Comparison of ENCODE assay signal across 24 cellular contexts in genomic region chr10:26052326-26052725, GRCh38.
"Had no signal": no experiment of that assay in that cellular context is flagged by ENCODE, and none has a peak within 500 bp of the region (broad histone marks: within the 10 kb centered on the region; RNA-seq: fewer than 3 reads in every experiment).

No MANE protein-coding gene starts in this region.

- H3K27ac ChIP-seq: colonic mucosa, coronary artery, dorsolateral prefrontal cortex, epithelial cell of prostate, esophagus muscularis mucosa, esophagus squamous epithelium, foreskin keratinocyte, gastrocnemius medialis, gastroesophageal sphincter, heart left ventricle, heart right ventricle had no signal

- H3K27me3 ChIP-seq: colonic mucosa, esophagus muscularis mucosa, esophagus squamous epithelium, foreskin keratinocyte, gastrocnemius medialis, gastroesophageal sphincter, heart left ventricle, heart right ventricle had no signal

- H3K36me3 ChIP-seq: colonic mucosa, esophagus muscularis mucosa, esophagus squamous epithelium, gastrocnemius medialis, gastroesophageal sphincter, heart left ventricle, heart right ventricle had no signal

- H3K4me3 ChIP-seq: colonic mucosa, coronary artery, dorsolateral prefrontal cortex, esophagus muscularis mucosa, esophagus squamous epithelium, gastrocnemius medialis, gastroesophageal sphincter, heart left ventricle, heart right ventricle had no signal

- H3K9me3 ChIP-seq: colonic mucosa, esophagus squamous epithelium, gastrocnemius medialis had no signal

- H3K9me3 Mint-ChIP-seq: effector memory CD8-positive, alpha-beta T cell had no signal

- H3K4me3 Mint-ChIP-seq: dendritic cell treated with granulocyte-macrophage colony-stimulating factor and Interleukin-4, amounts not matched to agents 40 ng/mL and 50 ng/mL, for 4 days; effector memory CD8-positive, alpha-beta T cell; endodermal cell had no signal

- H3K27me3 Mint-ChIP-seq: dendritic cell treated with granulocyte-macrophage colony-stimulating factor and Interleukin-4, amounts not matched to agents 40 ng/mL and 50 ng/mL, for 4 days; effector memory CD8-positive, alpha-beta T cell had no signal

- DNase-seq: colonic mucosa; cortex of kidney; dermis blood vessel endothelial cell; dorsolateral prefrontal cortex; effector CD4-positive, alpha-beta T cell; effector CD8-positive, alpha-beta T cell; effector memory CD4-positive, alpha-beta T cell; effector memory CD8-positive, alpha-beta T cell; endodermal cell; erythroblast; esophagus squamous epithelium; foreskin fibroblast; foreskin keratinocyte; foreskin melanocyte; gastrocnemius medialis; glutamatergic neuron; head of caudate nucleus; heart left ventricle; heart right ventricle had no signal

- H3K27ac Mint-ChIP-seq: dendritic cell treated with granulocyte-macrophage colony-stimulating factor and Interleukin-4, amounts not matched to agents 40 ng/mL and 50 ng/mL, for 4 days; effector memory CD8-positive, alpha-beta T cell; endodermal cell had no signal

- H3K4me1 ChIP-seq: colonic mucosa, esophagus muscularis mucosa, esophagus squamous epithelium, foreskin keratinocyte, gastrocnemius medialis, gastroesophageal sphincter, heart left ventricle, heart right ventricle had no signal
